ENCODE assay signal across 1 cellular context in the genomic region with DNA sequence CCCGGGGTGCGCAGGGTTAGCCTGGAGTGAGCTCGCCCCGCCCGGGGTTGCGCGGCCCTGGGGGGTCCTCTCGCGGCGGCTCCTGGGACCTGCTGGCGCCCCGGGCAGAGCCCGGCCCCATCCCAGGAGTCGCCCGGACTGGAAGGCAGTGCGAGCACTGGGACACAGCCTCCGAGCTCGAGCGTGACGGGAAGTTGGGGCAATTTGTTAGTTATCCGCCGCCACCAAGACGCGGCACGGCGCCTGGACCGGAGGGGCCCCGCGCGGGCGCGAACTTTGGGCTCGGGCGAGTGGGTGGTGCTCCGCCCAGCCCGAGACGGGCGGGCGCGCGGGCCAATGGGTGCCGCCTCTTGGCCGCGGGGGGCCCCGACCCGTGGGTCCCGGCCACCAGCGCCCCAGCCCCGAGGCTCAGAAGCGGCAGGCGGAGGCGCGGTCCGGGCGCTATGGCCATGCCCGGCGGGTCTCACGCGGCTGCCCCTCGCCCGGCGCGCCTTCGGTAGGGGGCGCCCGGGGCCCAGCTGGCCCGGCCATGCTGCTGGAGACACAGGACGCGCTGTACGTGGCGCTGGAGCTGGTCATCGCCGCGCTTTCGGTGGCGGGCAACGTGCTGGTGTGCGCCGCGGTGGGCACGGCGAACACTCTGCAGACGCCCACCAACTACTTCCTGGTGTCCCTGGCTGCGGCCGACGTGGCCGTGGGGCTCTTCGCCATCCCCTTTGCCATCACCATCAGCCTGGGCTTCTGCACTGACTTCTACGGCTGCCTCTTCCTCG.
TF ChIP-seq lines count a peak whose summit lies in the region.

A gene (plus strand): TSS at position 411 of the 773 bp plus-strand sequence. CDS start 119 bp downstream, at position 530.

TF ChIP-seq in IMR-90, 13 proteins besides CTCF, POLR2A, EP300 and RAD21 (continued from another document):
- TF ChIP-seq, protein P1, sequence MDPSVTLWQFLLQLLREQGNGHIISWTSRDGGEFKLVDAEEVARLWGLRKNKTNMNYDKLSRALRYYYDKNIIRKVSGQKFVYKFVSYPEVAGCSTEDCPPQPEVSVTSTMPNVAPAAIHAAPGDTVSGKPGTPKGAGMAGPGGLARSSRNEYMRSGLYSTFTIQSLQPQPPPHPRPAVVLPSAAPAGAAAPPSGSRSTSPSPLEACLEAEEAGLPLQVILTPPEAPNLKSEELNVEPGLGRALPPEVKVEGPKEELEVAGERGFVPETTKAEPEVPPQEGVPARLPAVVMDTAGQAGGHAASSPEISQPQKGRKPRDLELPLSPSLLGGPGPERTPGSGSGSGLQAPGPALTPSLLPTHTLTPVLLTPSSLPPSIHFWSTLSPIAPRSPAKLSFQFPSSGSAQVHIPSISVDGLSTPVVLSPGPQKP (IDR thresholded peaks at IDR 0.05; ENCODE audit: borderline replicate concordance, low read depth, low read length): no peak
- TF ChIP-seq CEBPB (IDR thresholded peaks at IDR 0.05; ENCODE audit: low read depth, low read length): no peak
- no peak for TF ChIP-seq RFX5 (IDR thresholded peaks at IDR 0.05; ENCODE audit: low read depth, low read length)
- peak; percentile 83; the same call in 1 of the 2 replicates for TF ChIP-seq MXI1 (IDR thresholded peaks at IDR 0.05; ENCODE audit: borderline replicate concordance, low read depth, low read length)
- TF ChIP-seq SMC3 (IDR thresholded peaks at IDR 0.05; ENCODE audit: low read depth, low read length): peak; percentile 42
- peak; percentile 18; the same call in 1 of the 2 replicates for TF ChIP-seq MAZ (IDR thresholded peaks at IDR 0.05; ENCODE audit: borderline replicate concordance, low read depth, low read length)
TF ChIP-seq in IMR-90: peak in this region for 3.
